Comparison of ENCODE assay signal across 8 cellular contexts in genomic region chr5:181167814-181168488, GRCh38. TPM values are rescaled to one million over a fixed set of nuclear protein-coding genes. Genes with fewer than 3 reads are reported as not detected.
DNase-seq lines count a peak whose midpoint lies in the region; ATAC-seq, FAIRE-seq and TF ChIP-seq lines count a peak whose summit lies in the region.

No MANE protein-coding gene starts in this region.

- TF ChIP-seq CTCF in LNCaP clone FGC (IDR thresholded peaks at IDR 0.05; ENCODE audit: control insufficient read depth, extremely low read depth, insufficient read depth), result peak; percentile 51
- TF ChIP-seq CTCF in astrocyte (IDR thresholded peaks at IDR 0.05; ENCODE audit: insufficient read depth, low read depth, low read length), result peak; percentile 23
- TF ChIP-seq CTCF in osteoblast (IDR thresholded peaks at IDR 0.05; ENCODE audit: extremely low read depth, low read depth, low read length), result peak; percentile 46

- H3K9me3 Mint-ChIP-seq in activated CD4-positive, alpha-beta T cell treated with anti-CD3 and anti-CD28 coated beads, Interleukin-2, amount 10 ng/mL, durations not matched to agents 24 days and 14 days, result peaks cover 3% of the 10 kb centered on the region
- peaks cover 2% of the 10 kb centered on the region for H3K9me3 Mint-ChIP-seq in astrocyte (ENCODE audit: unreplicated experiment)

- H3K27ac ChIP-seq in astrocyte (ENCODE audit: low read depth, low read length), result no peak overlapping the region
- no peak overlapping the region for H3K27ac ChIP-seq in osteoblast (ENCODE audit: low read depth, low read length)

- H3K9me3 ChIP-seq in astrocyte (ENCODE audit: insufficient read depth, low read depth, low read length), result no peaks in the 10 kb centered on the region
- H3K9me3 ChIP-seq in osteoblast (ENCODE audit: low read depth, low read length), result no peaks in the 10 kb centered on the region

- FAIRE-seq in astrocyte (lab: Jason Lieb, UNC), result no peak

- no peak overlapping the region for H3K9ac ChIP-seq in astrocyte (ENCODE audit: low read length)

- no peaks in the 10 kb centered on the region for H3K79me2 ChIP-seq in astrocyte (ENCODE audit: insufficient read depth, low read length)
- H3K79me2 ChIP-seq in osteoblast (ENCODE audit: insufficient read depth, low read length), result no peaks in the 10 kb centered on the region

- peaks cover 13% of the 10 kb centered on the region for H3K4me1 ChIP-seq in astrocyte (ENCODE audit: insufficient read depth, low read length)
- peaks cover 17% of the 10 kb centered on the region for H3K4me1 ChIP-seq in osteoblast (ENCODE audit: insufficient read depth, low read length)

- peak; percentile 78 for DNase-seq in activated CD4-positive, alpha-beta T cell treated with anti-CD3 and anti-CD28 coated beads, Interleukin-2, amount 10 ng/mL, durations not matched to agents 24 days and 14 days
- DNase-seq in activated CD4-positive, alpha-beta T cell treated with anti-CD3 and anti-CD28 coated beads for 1 hour, result no peak
- DNase-seq in LNCaP clone FGC (ENCODE audit: low read depth) (no peak), astrocyte (ENCODE audit: low read depth) (no peak), osteoblast (ENCODE audit: insufficient read length, low spot score, missing footprints) (peak; percentile 59), cerebellar cortex (ENCODE audit: low spot score) (no peak)

- no peak overlapping the region for H3K27ac Mint-ChIP-seq in activated CD4-positive, alpha-beta T cell treated with anti-CD3 and anti-CD28 coated beads, Interleukin-2, amount 10 ng/mL, durations not matched to agents 24 days and 14 days
- no peak overlapping the region for H3K27ac Mint-ChIP-seq in astrocyte (ENCODE audit: unreplicated experiment)

- H3K27me3 ChIP-seq in astrocyte (ENCODE audit: insufficient read depth, low read length) (peaks cover 8% of the 10 kb centered on the region), osteoblast (ENCODE audit: insufficient read depth, low read length) (no peaks in the 10 kb centered on the region)

- no peak for ATAC-seq in GM18858 (IDR thresholded peaks at IDR 0.05; ENCODE audit: unreplicated experiment)
- ATAC-seq in HG02870 (IDR thresholded peaks at IDR 0.05; ENCODE audit: unreplicated experiment), result no peak

- H3K4me2 ChIP-seq in astrocyte (ENCODE audit: low read length) (no peak overlapping the region), osteoblast (ENCODE audit: insufficient read depth, low read length) (no peak overlapping the region)

- H3K36me3 Mint-ChIP-seq in activated CD4-positive, alpha-beta T cell treated with anti-CD3 and anti-CD28 coated beads, Interleukin-2, amount 10 ng/mL, durations not matched to agents 24 days and 14 days (ENCODE audit: low read depth), result peaks cover 3% of the 10 kb centered on the region
- H3K36me3 Mint-ChIP-seq in astrocyte (ENCODE audit: low read depth, unreplicated experiment), result no peaks in the 10 kb centered on the region

- H3K4me3 Mint-ChIP-seq in activated CD4-positive, alpha-beta T cell treated with anti-CD3 and anti-CD28 coated beads, Interleukin-2, amount 10 ng/mL, durations not matched to agents 24 days and 14 days, result no peak overlapping the region
- no peak overlapping the region for H3K4me3 Mint-ChIP-seq in astrocyte (ENCODE audit: unreplicated experiment)

- intact Hi-C loops in activated CD4-positive, alpha-beta T cell treated with anti-CD3 and anti-CD28 coated beads, Interleukin-2, amount 10 ng/mL, durations not matched to agents 24 days and 14 days (cut with micrococcal nuclease), result loop anchor here (5.0 to 10.0 kb wide), 2 partner anchors 63 to 116 kb away; no protein-coding TSS in a partner anchor

- no peaks in the 10 kb centered on the region for H4K20me1 ChIP-seq in astrocyte (ENCODE audit: insufficient read depth, low read length)
- no peaks in the 10 kb centered on the region for H4K20me1 ChIP-seq in osteoblast (ENCODE audit: insufficient read depth, low read length)

- peaks cover 55% of the 10 kb centered on the region for H3K27me3 Mint-ChIP-seq in activated CD4-positive, alpha-beta T cell treated with anti-CD3 and anti-CD28 coated beads, Interleukin-2, amount 10 ng/mL, durations not matched to agents 24 days and 14 days
- H3K27me3 Mint-ChIP-seq in astrocyte (ENCODE audit: low read depth, unreplicated experiment), result peaks cover 38% of the 10 kb centered on the region

- H3K36me3 ChIP-seq in astrocyte (ENCODE audit: insufficient read depth, low read length), result no peaks in the 10 kb centered on the region
- no peaks in the 10 kb centered on the region for H3K36me3 ChIP-seq in osteoblast (ENCODE audit: insufficient read depth, low read length)

- no peak overlapping the region for H3K4me3 ChIP-seq in LNCaP clone FGC (ENCODE audit: low read depth, low read length)
- no peak overlapping the region for H3K4me3 ChIP-seq in astrocyte (ENCODE audit: insufficient read depth, low read depth, low read length)
- H3K4me3 ChIP-seq in osteoblast (ENCODE audit: insufficient read depth, low read length), result no peak overlapping the region

- H2AFZ ChIP-seq in astrocyte (ENCODE audit: low read depth, low read length), result no peak overlapping the region
- H2AFZ ChIP-seq in osteoblast (ENCODE audit: low read length), result no peak overlapping the region

- H3K4me1 Mint-ChIP-seq in activated CD4-positive, alpha-beta T cell treated with anti-CD3 and anti-CD28 coated beads, Interleukin-2, amount 10 ng/mL, durations not matched to agents 24 days and 14 days, result peaks cover 59% of the 10 kb centered on the region
- H3K4me1 Mint-ChIP-seq in astrocyte (ENCODE audit: low read depth, unreplicated experiment), result no peaks in the 10 kb centered on the region

RNA-seq across cellular contexts. Expression of gene OR2V2, which starts 20.6 kb away (rescaled TPM):
- total RNA-seq in activated CD4-positive, alpha-beta T cell treated with anti-CD3 and anti-CD28 coated beads, Interleukin-2, amount 10 ng/mL, durations not matched to agents 24 days and 14 days, result not detected in 2 replicates
- total RNA-seq in astrocyte (not detected in 2 replicates), osteoblast (not detected in 2 replicates)

RNA-seq across cellular contexts. Expression of gene OR2V1, which starts 37.0 kb away (rescaled TPM):
- not detected in 2 replicates for total RNA-seq in activated CD4-positive, alpha-beta T cell treated with anti-CD3 and anti-CD28 coated beads, Interleukin-2, amount 10 ng/mL, durations not matched to agents 24 days and 14 days
- total RNA-seq in astrocyte (not detected in 2 replicates), osteoblast (not detected in 2 replicates)

RNA-seq across cellular contexts. Expression of gene TRIM7, which starts 37.0 kb away (rescaled TPM):
- 2.7 TPM in 2 replicates for total RNA-seq in activated CD4-positive, alpha-beta T cell treated with anti-CD3 and anti-CD28 coated beads, Interleukin-2, amount 10 ng/mL, durations not matched to agents 24 days and 14 days
- total RNA-seq in astrocyte, result 0.22 and 0.27 TPM in 2 replicates
- total RNA-seq in osteoblast, result 0.29 and 0.72 TPM in 2 replicates

RNA-seq across cellular contexts. Expression of gene TRIM41, which starts 55.1 kb away (rescaled TPM):
- total RNA-seq in activated CD4-positive, alpha-beta T cell treated with anti-CD3 and anti-CD28 coated beads, Interleukin-2, amount 10 ng/mL, durations not matched to agents 24 days and 14 days, result 31.6 and 35.2 TPM in 2 replicates
- total RNA-seq in astrocyte, result 20.9 and 21.8 TPM in 2 replicates
- total RNA-seq in osteoblast, result 12.4 and 15.9 TPM in 2 replicates

Comparison
In these comparisons a context has a peak if more than half of its experiments do, and no peak if none do; other contexts are left out.
1. DNase-seq: peak in activated CD4-positive, alpha-beta T cell treated with anti-CD3 and anti-CD28 coated beads, Interleukin-2, amount 10 ng/mL, durations not matched to agents 24 days and 14 days (single experiment) and osteoblast (single experiment); none in activated CD4-positive, alpha-beta T cell treated with anti-CD3 and anti-CD28 coated beads for 1 hour (single experiment), LNCaP clone FGC (single experiment), astrocyte (single experiment) and cerebellar cortex (single experiment).
2. Peak in every context shown above with its lines, with median percentiles within 50 percentile points of each other: CTCF ChIP-seq.